ENCODE assay signal across 9 cellular contexts in genomic region chr6:125779924-125780539, GRCh38. TPM values are rescaled to one million over a fixed set of nuclear protein-coding genes. Genes with fewer than 3 reads are reported as not detected.
DNase-seq lines count a peak whose midpoint lies in the region; ATAC-seq and TF ChIP-seq lines count a peak whose summit lies in the region.
"Had no signal": no experiment of that assay in that cellular context is flagged by ENCODE, and none has a peak within 500 bp of the region (broad histone marks: within the 10 kb centered on the region; RNA-seq: fewer than 3 reads in every experiment).

No MANE protein-coding gene starts in this region.

- DNase-seq in NCI-H526 (lab: John Stamatoyannopoulos, UW): peak; percentile 92 to 93
- peak; percentile 86 to 89 for DNase-seq in activated CD4-positive, alpha-beta T cell treated with anti-CD3 and anti-CD28 coated beads, Interleukin-2, amount 50 U/mL, for 24 hours (ENCODE audit: low read depth in 1 of 2, low spot score in 1 of 2)
- DNase-seq in right lobe of liver: peak; percentile 75 to 81 (median 76)
- peak; percentile 84 for DNase-seq in stimulated activated CD4-positive, alpha-beta T cell treated with anti-CD3 and anti-CD28 coated beads, Interleukin-4, amount 100 ng/mL, for 1 hour

- H4K20me1 ChIP-seq in BLaER1: no peaks in the 10 kb centered on the region

- H3K27ac ChIP-seq in BLaER1: peak overlapping the region; percentile 90
- H3K27ac ChIP-seq in duodenal mucosa (ENCODE audit: low read depth, low read length): peak overlapping the region; percentile 78
- H3K27ac ChIP-seq in right lobe of liver: peak overlapping the region; percentile 80 to 88 (median 84)

- peaks cover 15% of the 10 kb centered on the region for H3K4me1 ChIP-seq in BLaER1
- H3K4me1 ChIP-seq in duodenal mucosa (ENCODE audit: control insufficient read depth in 1 of 2, insufficient read depth in 2 of 2, low read length in 2 of 2): peaks cover 4% of the 10 kb centered on the region in 2 donors
- H3K4me1 ChIP-seq in right lobe of liver: peaks cover 0 to 9% (median 0%) of the 10 kb centered on the region in 4 donors

- 9% methylated on average over 17 of the region's 17 CpGs for WGBS in right lobe of liver (ENCODE audit: insufficient coverage, low coverage, low lambda C conversion rate, missing lambda C conversion rate)

- no peaks in the 10 kb centered on the region for H3K36me3 ChIP-seq in BLaER1
- H3K36me3 ChIP-seq in duodenal mucosa (ENCODE audit: control insufficient read depth in 1 of 2, insufficient read depth in 2 of 2, low read length in 2 of 2): no peaks in the 10 kb centered on the region
- no peaks in the 10 kb centered on the region for H3K36me3 ChIP-seq in right lobe of liver

- ATAC-seq in GM19351 (IDR thresholded peaks at IDR 0.05; ENCODE audit: unreplicated experiment) (peak; percentile 72), HG03469 (IDR thresholded peaks at IDR 0.05; ENCODE audit: unreplicated experiment) (peak; percentile 71), right lobe of liver (peak; percentile 91 to 95 (median 94))

- peak overlapping the region; percentile 74 for H3K4me2 ChIP-seq in BLaER1

- H3K9me3 ChIP-seq in BLaER1 (no peaks in the 10 kb centered on the region), duodenal mucosa (ENCODE audit: control insufficient read depth in 1 of 2, low read length in 2 of 2) (no peaks in the 10 kb centered on the region), right lobe of liver (no peaks in the 10 kb centered on the region)

- H3K4me3 ChIP-seq in BLaER1: peak overlapping the region; percentile 85
- peak overlapping the region; percentile 82 to 92 for H3K4me3 ChIP-seq in duodenal mucosa (ENCODE audit: low read depth in 1 of 2, low read length in 2 of 2)
- peak overlapping the region; percentile 42 to 60 (median 55) for H3K4me3 ChIP-seq in right lobe of liver

- peak overlapping the region; percentile 91 for H3K9ac ChIP-seq in BLaER1
- H3K9ac ChIP-seq in duodenal mucosa (ENCODE audit: low read depth in 1 of 2, low read length in 2 of 2): peak overlapping the region; percentile 79 to 84

- intact Hi-C loops in right lobe of liver (cut with DNase I): no loop called here

- TF ChIP-seq CTCF in right lobe of liver (IDR thresholded peaks at IDR 0.05): peak in 3 of 4 donors; percentile 23 to 50 (median 30)

- H3K27me3 ChIP-seq in BLaER1 (no peaks in the 10 kb centered on the region), duodenal mucosa (ENCODE audit: control insufficient read depth in 1 of 2, insufficient read depth in 2 of 2, low read length in 2 of 2) (no peaks in the 10 kb centered on the region), right lobe of liver (no peaks in the 10 kb centered on the region)

- no peak for TF ChIP-seq POLR2A in right lobe of liver (IDR thresholded peaks at IDR 0.05)

RNA-seq across cellular contexts. Expression of gene NCOA7, which starts 10.7 kb away (rescaled TPM):
- total RNA-seq in right lobe of liver: 10 to 100 TPM; 11.4 to 71.8 (median 23.0) TPM

RNA-seq across cellular contexts. Expression of gene HEY2, which starts 30.6 kb away (rescaled TPM):
- 1 to 10 TPM in 3 of 6 experiments, under 1 TPM in 3; 0.74 to 2.6 (median 1.6) TPM for total RNA-seq in right lobe of liver
- total RNA-seq: activated CD8-positive, alpha-beta memory T cell treated with anti-CD3 and anti-CD28 coated beads for 36 hours had no signal

Comparison
In these comparisons a context has a peak if more than half of its experiments do, and no peak if none do; other contexts are left out.
1. Peak in every context shown above with its lines: DNase-seq, ATAC-seq, H3K4me3 ChIP-seq and H3K27ac ChIP-seq.